In the genomic region with DNA sequence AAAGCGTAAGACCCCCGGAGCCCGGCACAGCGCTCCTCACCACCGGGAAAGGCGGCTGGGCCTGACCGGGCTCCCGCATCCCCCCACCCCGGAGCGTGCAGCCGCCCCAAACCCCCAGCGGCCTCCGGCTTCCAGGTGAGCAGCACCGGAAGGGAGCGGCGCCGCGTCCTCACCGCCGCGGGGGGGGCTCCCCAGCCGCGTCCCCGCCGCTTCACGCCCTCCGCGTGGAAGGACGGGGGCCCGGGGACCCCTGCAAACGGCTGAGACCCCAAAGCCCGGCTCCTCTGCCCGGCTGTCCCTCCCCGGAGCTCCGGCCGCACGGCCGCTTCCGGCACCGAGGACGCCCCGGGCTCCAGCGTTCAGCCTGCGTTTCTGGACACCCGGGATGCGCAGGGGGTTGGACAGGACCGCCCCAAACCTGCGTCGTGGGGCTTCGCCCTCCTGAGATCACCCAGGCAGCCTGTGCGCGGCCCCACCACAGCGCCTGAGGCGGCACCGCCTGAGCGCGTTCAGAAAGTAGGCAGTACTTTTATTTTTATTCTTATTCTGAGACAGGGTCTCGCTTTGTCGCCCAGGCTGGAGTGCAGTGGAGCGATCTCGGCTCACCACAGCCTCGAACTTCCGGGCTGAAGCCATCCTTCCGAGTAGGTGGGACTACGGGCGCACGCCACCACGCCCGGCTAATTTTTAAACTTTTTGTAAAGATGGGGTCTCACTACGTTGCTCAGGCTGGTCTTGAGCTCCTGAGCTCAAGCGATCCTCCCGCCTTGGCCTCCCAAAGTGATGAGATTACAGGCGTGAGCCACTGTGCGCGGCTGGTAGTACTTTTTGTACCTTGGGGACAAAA, we compare ENCODE assay signal across 7 cellular contexts. TPM values are rescaled to one million over a fixed set of nuclear protein-coding genes. Genes with fewer than 3 reads are reported as not detected.
DNase-seq lines count a peak whose midpoint lies in the region; ATAC-seq, FAIRE-seq and TF ChIP-seq lines count a peak whose summit lies in the region.

No MANE protein-coding gene starts in this region.

- H3K27ac Mint-ChIP-seq in WTC11 = no peak overlapping the region

- H3K36me3 ChIP-seq in thoracic aorta = no peaks in the 10 kb centered on the region

- CTCF ChIA-PET in WTC11 (lab: Charles Lee) = interaction anchor here (0.5 to 2.3 kb wide), 8 partner anchors 16 to 345 kb away, joined by 3 to 18 read pairs (median 4); a partner anchor contains a TSS

- TF ChIP-seq CTCF in WTC11 (IDR thresholded peaks at IDR 0.05) (no peak), thoracic aorta (IDR thresholded peaks at IDR 0.05) (no peak)

- no peaks in the 10 kb centered on the region for H3K9me3 Mint-ChIP-seq in WTC11

- H3K27me3 Mint-ChIP-seq in WTC11 (ENCODE audit: low read depth) = peaks cover 7% of the 10 kb centered on the region

- peaks cover 3 to 21% of the 10 kb centered on the region in 2 donors for H3K4me1 ChIP-seq in thoracic aorta (ENCODE audit: control insufficient read depth in 1 of 2, low read depth in 2 of 2)

- peaks cover 4% of the 10 kb centered on the region; the same call in 1 of the 2 replicates for H3K4me1 Mint-ChIP-seq in WTC11

- ATAC-seq in GM21786 (IDR thresholded peaks at IDR 0.05; ENCODE audit: unreplicated experiment) = peak; percentile 50
- ATAC-seq in WTC11 = peak; percentile 64
- no peak for ATAC-seq in thoracic aorta (ENCODE audit: insufficient number of reproducible peaks, low FRiP score, low read depth)

- no peaks in the 10 kb centered on the region for H3K9me3 ChIP-seq in thoracic aorta

- no peaks in the 10 kb centered on the region for H3K27me3 ChIP-seq in thoracic aorta (replicated peaks; ENCODE audit: insufficient read depth)

- in situ Hi-C loops in KBM-7 (cut with MboI; ENCODE audit: low pct_unique_long_range_greater_than_20kb, low sequenced_read_pairs) = no loop called here

- peak; percentile 65 for DNase-seq in GM12891 (ENCODE audit: insufficient read length, low spot score)
- peak; percentile 46 for DNase-seq in KBM-7
- DNase-seq in WTC11 (ENCODE audit: low spot score) = peak; percentile 57
- DNase-seq in dermis blood vessel endothelial cell = peak; percentile 37
- peak; percentile 21 for DNase-seq in medulla oblongata (ENCODE audit: extremely low spot score)
- DNase-seq in thoracic aorta (ENCODE audit: low spot score) = no peak

- no peaks in the 10 kb centered on the region for H3K36me3 Mint-ChIP-seq in WTC11

- TF ChIP-seq POLR2A in GM12891 (IDR thresholded peaks at IDR 0.05; ENCODE audit: low read depth, low read length) = peak; percentile 76

- peak overlapping the region; percentile 62 for H3K4me3 Mint-ChIP-seq in WTC11

- peak; percentile 85 for FAIRE-seq in GM12891 (lab: Jason Lieb, UNC)

- POLR2A ChIA-PET in WTC11 (lab: Charles Lee) = interaction anchor here (1.2 kb wide), 1 partner anchor 26 kb away, joined by 3 read pairs; no protein-coding TSS in a partner anchor

- peak overlapping the region; percentile 74 for H3K4me3 ChIP-seq in thoracic aorta

- peak overlapping the region; percentile 59 to 86 for H3K27ac ChIP-seq in thoracic aorta

TF ChIP-seq in GM12891, 5 proteins besides CTCF, POLR2A, EP300 and RAD21:
- TF ChIP-seq PAX5 (IDR thresholded peaks at IDR 0.05; ENCODE audit: insufficient read depth, low read length, severe bottlenecking) = peak; percentile 82
- no peak; the same call in none of the 2 replicates for TF ChIP-seq POLR2AphosphoS5 (IDR thresholded peaks at IDR 0.05; ENCODE audit: low read depth, low read length)
- TF ChIP-seq POU2F2 (IDR thresholded peaks at IDR 0.05; ENCODE audit: low read depth, low read length) = peak; percentile 47; the same call in 1 of the 2 replicates
- TF ChIP-seq TAF1 (IDR thresholded peaks at IDR 0.05; ENCODE audit: low read depth, low read length) = peak; percentile 90
- TF ChIP-seq SPI1 (IDR thresholded peaks at IDR 0.05; ENCODE audit: low read depth, low read length) = no peak

TF ChIP-seq in WTC11, 78 proteins besides CTCF, POLR2A, EP300 and RAD21:
- TF ChIP-seq GTF2I (CRISPR knock-in tag; conservative IDR thresholded peaks at IDR 0.05) = 0 out of 2 replicates have a peak, but pooled peaks have one; percentile 26
- no peak for TF ChIP-seq TEAD4 (CRISPR knock-in tag; IDR thresholded peaks at IDR 0.05)
- TF ChIP-seq ZNF121 (CRISPR knock-in tag; IDR thresholded peaks at IDR 0.05) = peak; percentile 83; the same call in 1 of the 2 replicates
- TF ChIP-seq, protein P1, sequence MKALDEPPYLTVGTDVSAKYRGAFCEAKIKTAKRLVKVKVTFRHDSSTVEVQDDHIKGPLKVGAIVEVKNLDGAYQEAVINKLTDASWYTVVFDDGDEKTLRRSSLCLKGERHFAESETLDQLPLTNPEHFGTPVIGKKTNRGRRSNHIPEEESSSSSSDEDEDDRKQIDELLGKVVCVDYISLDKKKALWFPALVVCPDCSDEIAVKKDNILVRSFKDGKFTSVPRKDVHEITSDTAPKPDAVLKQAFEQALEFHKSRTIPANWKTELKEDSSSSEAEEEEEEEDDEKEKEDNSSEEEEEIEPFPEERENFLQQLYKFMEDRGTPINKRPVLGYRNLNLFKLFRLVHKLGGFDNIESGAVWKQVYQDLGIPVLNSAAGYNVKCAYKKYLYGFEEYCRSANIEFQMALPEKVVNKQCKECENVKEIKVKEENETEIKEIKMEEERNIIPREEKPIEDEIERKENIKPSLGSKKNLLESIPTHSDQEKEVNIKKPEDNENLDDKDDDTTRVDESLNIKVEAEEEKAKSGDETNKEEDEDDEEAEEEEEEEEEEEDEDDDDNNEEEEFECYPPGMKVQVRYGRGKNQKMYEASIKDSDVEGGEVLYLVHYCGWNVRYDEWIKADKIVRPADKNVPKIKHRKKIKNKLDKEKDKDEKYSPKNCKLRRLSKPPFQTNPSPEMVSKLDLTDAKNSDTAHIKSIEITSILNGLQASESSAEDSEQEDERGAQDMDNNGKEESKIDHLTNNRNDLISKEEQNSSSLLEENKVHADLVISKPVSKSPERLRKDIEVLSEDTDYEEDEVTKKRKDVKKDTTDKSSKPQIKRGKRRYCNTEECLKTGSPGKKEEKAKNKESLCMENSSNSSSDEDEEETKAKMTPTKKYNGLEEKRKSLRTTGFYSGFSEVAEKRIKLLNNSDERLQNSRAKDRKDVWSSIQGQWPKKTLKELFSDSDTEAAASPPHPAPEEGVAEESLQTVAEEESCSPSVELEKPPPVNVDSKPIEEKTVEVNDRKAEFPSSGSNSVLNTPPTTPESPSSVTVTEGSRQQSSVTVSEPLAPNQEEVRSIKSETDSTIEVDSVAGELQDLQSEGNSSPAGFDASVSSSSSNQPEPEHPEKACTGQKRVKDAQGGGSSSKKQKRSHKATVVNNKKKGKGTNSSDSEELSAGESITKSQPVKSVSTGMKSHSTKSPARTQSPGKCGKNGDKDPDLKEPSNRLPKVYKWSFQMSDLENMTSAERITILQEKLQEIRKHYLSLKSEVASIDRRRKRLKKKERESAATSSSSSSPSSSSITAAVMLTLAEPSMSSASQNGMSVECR (CRISPR knock-in tag; IDR thresholded peaks at IDR 0.05; ENCODE audit: borderline replicate concordance) = no peak
- TF ChIP-seq MXD4 (CRISPR knock-in tag; IDR thresholded peaks at IDR 0.05; ENCODE audit: borderline replicate concordance) = no peak
- TF ChIP-seq, protein P2, sequence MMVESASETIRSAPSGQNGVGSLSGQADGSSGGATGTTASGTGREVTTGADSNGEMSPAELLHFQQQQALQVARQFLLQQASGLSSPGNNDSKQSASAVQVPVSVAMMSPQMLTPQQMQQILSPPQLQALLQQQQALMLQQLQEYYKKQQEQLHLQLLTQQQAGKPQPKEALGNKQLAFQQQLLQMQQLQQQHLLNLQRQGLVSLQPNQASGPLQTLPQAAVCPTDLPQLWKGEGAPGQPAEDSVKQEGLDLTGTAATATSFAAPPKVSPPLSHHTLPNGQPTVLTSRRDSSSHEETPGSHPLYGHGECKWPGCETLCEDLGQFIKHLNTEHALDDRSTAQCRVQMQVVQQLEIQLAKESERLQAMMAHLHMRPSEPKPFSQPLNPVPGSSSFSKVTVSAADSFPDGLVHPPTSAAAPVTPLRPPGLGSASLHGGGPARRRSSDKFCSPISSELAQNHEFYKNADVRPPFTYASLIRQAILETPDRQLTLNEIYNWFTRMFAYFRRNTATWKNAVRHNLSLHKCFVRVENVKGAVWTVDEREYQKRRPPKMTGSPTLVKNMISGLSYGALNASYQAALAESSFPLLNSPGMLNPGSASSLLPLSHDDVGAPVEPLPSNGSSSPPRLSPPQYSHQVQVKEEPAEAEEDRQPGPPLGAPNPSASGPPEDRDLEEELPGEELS (CRISPR knock-in tag; IDR thresholded peaks at IDR 0.05) = no peak
- TF ChIP-seq MYBL2 (CRISPR knock-in tag; IDR thresholded peaks at IDR 0.05) = no peak
- 0 out of 2 replicates have a peak, but pooled peaks have one; percentile 4 for TF ChIP-seq ZNF423 (CRISPR knock-in tag; IDR thresholded peaks at IDR 0.05)
- TF ChIP-seq JAZF1 (CRISPR knock-in tag; IDR thresholded peaks at IDR 0.05) = no peak

RNA-seq across cellular contexts. Expression of a gene that starts 51.6 kb away (rescaled TPM):
- polyA plus RNA-seq in GM12891 (2012; ENCODE audit: low read depth, missing spikeins) = 12.6 TPM
- total RNA-seq in WTC11 (2021) (29.9 to 40.5 TPM (median 34.8 TPM) in 3 replicates), dermis blood vessel endothelial cell (4.1 and 8.7 TPM in 2 replicates), thoracic aorta (under 1 TPM; 0.49 to 0.81 TPM)
